In the genomic region with DNA sequence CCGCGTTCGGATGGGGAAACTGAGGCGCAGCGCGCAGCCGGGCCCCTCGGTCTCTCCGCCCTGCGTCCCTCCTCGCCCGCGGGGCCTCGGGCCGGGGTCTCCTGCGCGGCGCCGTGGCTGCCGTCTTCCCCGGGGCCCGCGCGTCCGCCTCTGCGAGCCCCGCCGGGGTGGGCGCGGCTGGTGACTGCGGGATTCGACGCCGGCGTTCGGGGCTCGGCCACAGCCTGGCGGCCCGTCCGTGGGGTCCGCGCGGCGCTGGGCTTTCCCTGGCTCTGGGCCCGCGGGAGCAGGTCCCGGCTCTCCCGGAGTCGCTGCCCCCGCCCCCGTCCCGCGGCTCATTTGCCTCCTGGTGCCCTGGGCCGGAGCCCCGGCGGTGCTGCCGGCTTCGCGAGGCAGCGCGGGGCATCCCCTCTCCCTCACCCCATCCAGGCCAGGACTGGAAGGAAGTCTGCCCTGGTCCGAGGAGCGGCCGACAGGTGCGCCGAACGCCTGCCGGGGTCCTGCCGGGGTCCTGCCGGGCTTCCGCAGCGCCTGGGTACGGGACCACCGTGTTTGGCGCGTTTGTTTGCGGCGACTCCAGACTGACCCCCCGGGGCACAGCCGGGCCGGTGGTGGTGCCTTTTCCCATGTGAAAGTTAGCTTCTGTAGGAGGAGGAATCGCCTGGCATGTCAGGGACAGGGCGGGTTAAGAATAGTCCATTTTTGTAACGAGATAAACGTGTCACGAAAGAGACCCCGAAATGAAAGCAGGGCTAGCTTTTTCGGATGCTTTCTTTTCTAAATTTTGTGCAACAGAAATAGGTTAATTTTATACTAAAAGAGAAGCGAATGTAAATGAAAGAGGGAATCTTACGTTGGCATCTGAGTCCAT, we compare ENCODE assay signal across 8 cellular contexts. TPM values are rescaled to one million over a fixed set of nuclear protein-coding genes. Genes with fewer than 3 reads are reported as not detected.
A peak's percentile ranks its signal among the peaks of the same experiment; 100 is the strongest.
DNase-seq lines count a peak whose midpoint lies in the region; ATAC-seq and TF ChIP-seq lines count a peak whose summit lies in the region.

No MANE protein-coding gene starts in this region.

- peaks cover 7% of the 10 kb centered on the region for H3K36me3 Mint-ChIP-seq in activated CD8-positive, alpha-beta memory T cell treated with anti-CD3 and anti-CD28 coated beads, Interleukin-2, amount 10 ng/mL, durations not matched to agents 7 days and 5 days
- peaks cover 11% of the 10 kb centered on the region for H3K36me3 Mint-ChIP-seq in endothelial cell (ENCODE audit: low read depth, unreplicated experiment)
- no peaks in the 10 kb centered on the region for H3K36me3 Mint-ChIP-seq in natural killer cell treated with Interleukin-12 subunit alpha and Interleukin-12 subunit beta and Interleukin-15 and Interleukin-18, amount 100 ng/mL, for 72 hours

- H3K9me3 Mint-ChIP-seq in activated CD8-positive, alpha-beta memory T cell treated with anti-CD3 and anti-CD28 coated beads, Interleukin-2, amount 10 ng/mL, durations not matched to agents 7 days and 5 days (ENCODE audit: low read depth): no peaks in the 10 kb centered on the region
- no peaks in the 10 kb centered on the region for H3K9me3 Mint-ChIP-seq in endothelial cell (ENCODE audit: unreplicated experiment)
- H3K9me3 Mint-ChIP-seq in natural killer cell treated with Interleukin-12 subunit alpha and Interleukin-12 subunit beta and Interleukin-15 and Interleukin-18, amount 100 ng/mL, for 72 hours: no peaks in the 10 kb centered on the region

- CTCF ChIA-PET in activated CD8-positive, alpha-beta memory T cell treated with anti-CD3 and anti-CD28 coated beads, Interleukin-2, amount 10 ng/mL, durations not matched to agents 7 days and 5 days (lab: Charles Lee): interaction anchor here (0.6 to 3.8 kb wide), 11 partner anchors 10 to 565 kb away, joined by 3 to 17 read pairs (median 4); no protein-coding TSS in a partner anchor
- CTCF ChIA-PET in OCI-LY7 (lab: Charles Lee; ENCODE audit: unreplicated experiment): no interaction called here

- H3K27ac Mint-ChIP-seq in activated CD8-positive, alpha-beta memory T cell treated with anti-CD3 and anti-CD28 coated beads, Interleukin-2, amount 10 ng/mL, durations not matched to agents 7 days and 5 days: no peak overlapping the region
- H3K27ac Mint-ChIP-seq in endothelial cell (ENCODE audit: unreplicated experiment): no peak overlapping the region
- H3K27ac Mint-ChIP-seq in natural killer cell treated with Interleukin-12 subunit alpha and Interleukin-12 subunit beta and Interleukin-15 and Interleukin-18, amount 100 ng/mL, for 72 hours: peak overlapping the region in 1 of 2 donors; percentile 69

- no peak for TF ChIP-seq CTCF in OCI-LY7 (conservative IDR thresholded peaks at IDR 0.05; ENCODE audit: low read length)
- TF ChIP-seq CTCF in endothelial cell (IDR thresholded peaks at IDR 0.05; ENCODE audit: unreplicated experiment): no peak

- H3K4me1 Mint-ChIP-seq in activated CD8-positive, alpha-beta memory T cell treated with anti-CD3 and anti-CD28 coated beads, Interleukin-2, amount 10 ng/mL, durations not matched to agents 7 days and 5 days: peaks cover 36% of the 10 kb centered on the region
- H3K4me1 Mint-ChIP-seq in endothelial cell (ENCODE audit: unreplicated experiment): no peaks in the 10 kb centered on the region
- peaks cover 7 to 8% of the 10 kb centered on the region in 2 donors for H3K4me1 Mint-ChIP-seq in natural killer cell treated with Interleukin-12 subunit alpha and Interleukin-12 subunit beta and Interleukin-15 and Interleukin-18, amount 100 ng/mL, for 72 hours (ENCODE audit: low read depth in 2 of 2)

- H3K9me2 ChIP-seq in OCI-LY7 (ENCODE audit: insufficient read depth, low read length): no peaks in the 10 kb centered on the region

- no peaks in the 10 kb centered on the region for H4K20me1 ChIP-seq in OCI-LY7 (ENCODE audit: insufficient read depth, low read length)

- POLR2A ChIA-PET in OCI-LY7 (lab: Charles Lee): no interaction called here

- peak overlapping the region; percentile 82; the same call in 1 of the 2 replicates for H2AFZ ChIP-seq in OCI-LY7 (ENCODE audit: low read length)

- H3K4me3 ChIP-seq in OCI-LY7 (ENCODE audit: low read depth, low read length, poor library complexity, severe bottlenecking): peak overlapping the region; percentile 82

- ATAC-seq in activated CD8-positive, alpha-beta memory T cell treated with anti-CD3 and anti-CD28 coated beads, Interleukin-2, amount 10 ng/mL, durations not matched to agents 7 days and 5 days: peak; percentile 35
- peak; percentile 33 to 47 for ATAC-seq in natural killer cell treated with Interleukin-12 subunit alpha and Interleukin-12 subunit beta and Interleukin-15 and Interleukin-18, amount 100 ng/mL, for 72 hours
- no peak for ATAC-seq in HG03108 (IDR thresholded peaks at IDR 0.05; ENCODE audit: unreplicated experiment)

- peaks cover 8% of the 10 kb centered on the region for H3K27me3 Mint-ChIP-seq in activated CD8-positive, alpha-beta memory T cell treated with anti-CD3 and anti-CD28 coated beads, Interleukin-2, amount 10 ng/mL, durations not matched to agents 7 days and 5 days
- peaks cover 14% of the 10 kb centered on the region for H3K27me3 Mint-ChIP-seq in endothelial cell (ENCODE audit: unreplicated experiment)
- no peaks in the 10 kb centered on the region for H3K27me3 Mint-ChIP-seq in natural killer cell treated with Interleukin-12 subunit alpha and Interleukin-12 subunit beta and Interleukin-15 and Interleukin-18, amount 100 ng/mL, for 72 hours

- no peaks in the 10 kb centered on the region for H3K9me3 ChIP-seq in OCI-LY7 (ENCODE audit: low read length)

- H3K4me2 ChIP-seq in OCI-LY7 (ENCODE audit: low read length): peak overlapping the region; percentile 68

- peak overlapping the region; percentile 67 for H3K4me3 Mint-ChIP-seq in activated CD8-positive, alpha-beta memory T cell treated with anti-CD3 and anti-CD28 coated beads, Interleukin-2, amount 10 ng/mL, durations not matched to agents 7 days and 5 days
- peak overlapping the region; percentile 89 for H3K4me3 Mint-ChIP-seq in endothelial cell (ENCODE audit: unreplicated experiment)
- peak overlapping the region; percentile 75 for H3K4me3 Mint-ChIP-seq in natural killer cell treated with Interleukin-12 subunit alpha and Interleukin-12 subunit beta and Interleukin-15 and Interleukin-18, amount 100 ng/mL, for 72 hours

- H3K36me3 ChIP-seq in OCI-LY7 (ENCODE audit: insufficient read depth, low read length): no peaks in the 10 kb centered on the region

- no peaks in the 10 kb centered on the region for H3K79me2 ChIP-seq in OCI-LY7 (ENCODE audit: insufficient read depth, low read depth, low read length)

- no TSS peak for BruUV-seq in OCI-LY7 (replicated peaks; lab: Mats Ljungman, UMichigan)

- no peaks in the 10 kb centered on the region for H3K4me1 ChIP-seq in OCI-LY7 (ENCODE audit: insufficient read depth, low read length, poor library complexity, severe bottlenecking)

- H3K27ac ChIP-seq in OCI-LY7 (ENCODE audit: low read depth, low read length, poor library complexity, severe bottlenecking): no peak overlapping the region

- DNase-seq in activated CD8-positive, alpha-beta memory T cell treated with anti-CD3 and anti-CD28 coated beads, Interleukin-2, amount 10 ng/mL, durations not matched to agents 7 days and 5 days: peak; percentile 41
- no peak for DNase-seq in activated CD8-positive, alpha-beta memory T cell treated with anti-CD3 and anti-CD28 coated beads for 24 hours
- DNase-seq in OCI-LY7 (ENCODE audit: low spot score) (no peak), endothelial cell (ENCODE audit: low spot score) (no peak), anterior cingulate cortex (lab: John Stamatoyannopoulos, UW) (no peak), putamen (ENCODE audit: low spot score) (no peak)
- no peak for DNase-seq in natural killer cell treated with Interleukin-12 subunit alpha and Interleukin-12 subunit beta and Interleukin-15 and Interleukin-18, amount 100 ng/mL, for 72 hours (ENCODE audit: low spot score)

- intact Hi-C loops in OCI-LY7 (cut with micrococcal nuclease; ENCODE audit: unreplicated experiment): no loop called here

RNA-seq across cellular contexts. Expression of a gene that starts 0.7 kb away (rescaled TPM):
- 10 to 100 TPM; 29.8 to 34.6 TPM for total RNA-seq in activated CD8-positive, alpha-beta memory T cell treated with anti-CD3 and anti-CD28 coated beads, Interleukin-2, amount 10 ng/mL, durations not matched to agents 7 days and 5 days
- 7.9 and 10.8 TPM in 2 replicates for total RNA-seq in OCI-LY7 (2014; rRNA removed; shearing (Covaris generic))
- 23.6 and 23.8 TPM in 2 replicates for total RNA-seq in OCI-LY7 (2022)
- total RNA-seq in endothelial cell (ENCODE audit: unreplicated experiment): 34.3 TPM
- 10 to 100 TPM; 33.1 to 43.7 TPM for total RNA-seq in natural killer cell treated with Interleukin-12 subunit alpha and Interleukin-12 subunit beta and Interleukin-15 and Interleukin-18, amount 100 ng/mL, for 72 hours

RNA-seq across cellular contexts. Expression of a gene that starts 42.6 kb away (rescaled TPM):
- 1 to 10 TPM; 4.8 to 7.0 TPM for total RNA-seq in activated CD8-positive, alpha-beta memory T cell treated with anti-CD3 and anti-CD28 coated beads, Interleukin-2, amount 10 ng/mL, durations not matched to agents 7 days and 5 days
- total RNA-seq in OCI-LY7 (2014; rRNA removed; shearing (Covaris generic)): 1.3 and 2.1 TPM in 2 replicates
- 2.1 and 2.3 TPM in 2 replicates for total RNA-seq in OCI-LY7 (2022)
- total RNA-seq in endothelial cell (ENCODE audit: unreplicated experiment): 67.8 TPM
- 1 to 10 TPM; 7.3 to 9.6 TPM for total RNA-seq in natural killer cell treated with Interleukin-12 subunit alpha and Interleukin-12 subunit beta and Interleukin-15 and Interleukin-18, amount 100 ng/mL, for 72 hours
